Comparison of ENCODE assay signal across 28 cellular contexts in the genomic region with DNA sequence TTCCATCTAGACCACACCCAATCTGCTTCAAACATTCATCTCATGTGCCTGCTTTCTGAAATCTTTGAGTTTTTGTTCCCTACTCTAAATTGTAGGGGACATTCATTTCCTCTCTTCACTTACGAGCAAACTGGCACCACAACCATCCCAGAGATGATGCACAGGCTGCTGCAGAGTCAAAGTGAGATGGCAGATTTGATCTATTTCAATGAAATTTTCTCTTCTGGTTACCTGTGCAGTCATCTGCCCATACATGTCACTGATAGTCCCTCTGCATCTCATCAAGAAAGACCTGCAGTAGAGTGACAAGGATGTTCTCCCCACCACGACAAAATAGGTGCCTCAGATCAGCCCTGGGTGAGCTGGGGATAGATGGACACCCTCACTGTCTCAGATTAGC.
"Had no signal": no experiment of that assay in that cellular context is flagged by ENCODE, and none has a peak within 500 bp of the region (broad histone marks: within the 10 kb centered on the region; RNA-seq: fewer than 3 reads in every experiment).

No MANE protein-coding gene starts in this region.

- H3K4me1 ChIP-seq: stomach, suprapubic skin, testis, thyroid gland, tibial nerve, transverse colon, upper lobe of left lung, upper lobe of right lung, uterus, vagina had no signal

- H3K9me3 ChIP-seq: stomach, suprapubic skin, testis, thoracic aorta, thyroid gland, tibial artery, tibial nerve, transverse colon, upper lobe of left lung, upper lobe of right lung, uterus, vagina had no signal

- H3K4me3 Mint-ChIP-seq: stimulated activated memory B cell treated with anti-CD40 and anti-IgM and Interleukin-4, amounts not matched to agents 10 μg/mL and 1 μg/mL and 100 μg/mL, for 72 hours; stimulated activated naive B cell treated with anti-CD40 and anti-IgM and Interleukin-4, amounts not matched to agents 10 μg/mL and 1 μg/mL and 100 μg/mL, for 72 hours; stimulated activated naive CD8-positive, alpha-beta T cell treated with anti-CD3 and anti-CD28 coated beads, Interleukin-15, amount 100 ng/mL, for 72 hours; stimulated activated naive CD8-positive, alpha-beta T cell treated with anti-CD3 and anti-CD28 coated beads, Interleukin-15, Interleukin-2, amounts not matched to agents 100 ng/mL and 50 ng/mL, for 24 hours; type B pancreatic cell had no signal

- H3K36me3 ChIP-seq: stomach, suprapubic skin, thoracic aorta, thyroid gland, tibial artery, tibial nerve, transverse colon, upper lobe of left lung, upper lobe of right lung, uterus, vagina had no signal

- H3K27me3 ChIP-seq: stomach, suprapubic skin, testis, thyroid gland, tibial artery, tibial nerve, transverse colon, upper lobe of left lung, upper lobe of right lung, uterus, vagina had no signal

- H3K4me3 ChIP-seq: stomach, suprapubic skin, testis, thoracic aorta, thyroid gland, tibial artery, tibial nerve, transverse colon, upper lobe of left lung, upper lobe of right lung, uterus, vagina had no signal

- H3K27ac ChIP-seq: stomach, suprapubic skin, testis, thoracic aorta, thyroid gland, tibial artery, tibial nerve, transverse colon, upper lobe of left lung, upper lobe of right lung, uterus, vagina had no signal

- DNase-seq: stimulated activated CD4-positive, alpha-beta T cell treated with anti-CD3 and anti-CD28 coated beads, Interleukin-2, amount 100 ng/mL, for 24 hours; stimulated activated CD4-positive, alpha-beta T cell treated with anti-CD3 and anti-CD28 coated beads, Interleukin-2, amount 100 ng/mL, for 48 hours; stimulated activated CD4-positive, alpha-beta T cell treated with anti-CD3 and anti-CD28 coated beads, Interleukin-4, amount 100 ng/mL, for 1 hour; stimulated activated CD4-positive, alpha-beta T cell treated with anti-CD3 and anti-CD28 coated beads, Interleukin-4, amount 100 ng/mL, for 24 hours; stimulated activated CD4-positive, alpha-beta T cell treated with anti-CD3 and anti-CD28 coated beads, Interleukin-4, amount 100 ng/mL, for 4 hours; stimulated activated CD8-positive, alpha-beta memory T cell treated with anti-CD3 and anti-CD28 coated beads, Interleukin-4, amount 100 ng/mL, for 48 hours; stimulated activated naive B cell treated with anti-CD40 and anti-IgM and Interleukin-4, amounts not matched to agents 10 μg/mL and 1 μg/mL and 100 μg/mL, for 72 hours; stimulated activated naive CD4-positive, alpha-beta T cell; stimulated activated naive CD4-positive, alpha-beta T cell treated with Interleukin-2 at 50 U/mL for 16 hours; stimulated activated naive CD8-positive, alpha-beta T cell treated with anti-CD3 and anti-CD28 coated beads, Interleukin-15, amount 100 ng/mL, for 72 hours; stimulated activated naive CD8-positive, alpha-beta T cell treated with anti-CD3 and anti-CD28 coated beads, Interleukin-15, Interleukin-2, amounts not matched to agents 100 U/mL and 50 U/mL, for 24 hours; stomach; substantia nigra; testis; thyroid gland; tibial artery; transverse colon; trophoblast cell; upper lobe of left lung; upper lobe of right lung; uterus had no signal

- H3K27ac Mint-ChIP-seq: stimulated activated memory B cell treated with anti-CD40 and anti-IgM and Interleukin-4, amounts not matched to agents 10 μg/mL and 1 μg/mL and 100 μg/mL, for 72 hours; stimulated activated naive B cell treated with anti-CD40 and anti-IgM and Interleukin-4, amounts not matched to agents 10 μg/mL and 1 μg/mL and 100 μg/mL, for 72 hours; stimulated activated naive CD8-positive, alpha-beta T cell treated with anti-CD3 and anti-CD28 coated beads, Interleukin-15, amount 100 ng/mL, for 72 hours; stimulated activated naive CD8-positive, alpha-beta T cell treated with anti-CD3 and anti-CD28 coated beads, Interleukin-15, Interleukin-2, amounts not matched to agents 100 ng/mL and 50 ng/mL, for 24 hours; type B pancreatic cell had no signal

- H3K4me1 Mint-ChIP-seq: stimulated activated memory B cell treated with anti-CD40 and anti-IgM and Interleukin-4, amounts not matched to agents 10 μg/mL and 1 μg/mL and 100 μg/mL, for 72 hours; stimulated activated naive B cell treated with anti-CD40 and anti-IgM and Interleukin-4, amounts not matched to agents 10 μg/mL and 1 μg/mL and 100 μg/mL, for 72 hours; stimulated activated naive CD8-positive, alpha-beta T cell treated with anti-CD3 and anti-CD28 coated beads, Interleukin-15, amount 100 ng/mL, for 72 hours had no signal

- H3K9me3 Mint-ChIP-seq: stimulated activated memory B cell treated with anti-CD40 and anti-IgM and Interleukin-4, amounts not matched to agents 10 μg/mL and 1 μg/mL and 100 μg/mL, for 72 hours; stimulated activated naive B cell treated with anti-CD40 and anti-IgM and Interleukin-4, amounts not matched to agents 10 μg/mL and 1 μg/mL and 100 μg/mL, for 72 hours; stimulated activated naive CD8-positive, alpha-beta T cell treated with anti-CD3 and anti-CD28 coated beads, Interleukin-15, amount 100 ng/mL, for 72 hours; stimulated activated naive CD8-positive, alpha-beta T cell treated with anti-CD3 and anti-CD28 coated beads, Interleukin-15, Interleukin-2, amounts not matched to agents 100 ng/mL and 50 ng/mL, for 24 hours; type B pancreatic cell had no signal

- ATAC-seq: stimulated activated memory B cell treated with anti-CD40 and anti-IgM and Interleukin-4, amounts not matched to agents 10 μg/mL and 1 μg/mL and 100 μg/mL, for 72 hours; stimulated activated naive B cell treated with anti-CD40 and anti-IgM and Interleukin-4, amounts not matched to agents 10 μg/mL and 1 μg/mL and 100 μg/mL, for 72 hours; stimulated activated naive CD8-positive, alpha-beta T cell treated with anti-CD3 and anti-CD28 coated beads, Interleukin-15, amount 100 ng/mL, for 72 hours; stimulated activated naive CD8-positive, alpha-beta T cell treated with anti-CD3 and anti-CD28 coated beads, Interleukin-15, Interleukin-2, amounts not matched to agents 100 U/mL and 50 U/mL, for 24 hours; upper lobe of right lung had no signal

- H3K36me3 Mint-ChIP-seq: stimulated activated memory B cell treated with anti-CD40 and anti-IgM and Interleukin-4, amounts not matched to agents 10 μg/mL and 1 μg/mL and 100 μg/mL, for 72 hours; stimulated activated naive B cell treated with anti-CD40 and anti-IgM and Interleukin-4, amounts not matched to agents 10 μg/mL and 1 μg/mL and 100 μg/mL, for 72 hours; type B pancreatic cell had no signal
